22 cellular contexts compared by ENCODE assay signal in genomic region chr10:26939290-26939956, GRCh38.
DNase-seq lines count a peak whose midpoint lies in the region; ATAC-seq and TF ChIP-seq lines count a peak whose summit lies in the region.
"Had no signal": no experiment of that assay in that cellular context is flagged by ENCODE, and none has a peak within 500 bp of the region (broad histone marks: within the 10 kb centered on the region; RNA-seq: fewer than 3 reads in every experiment).

No MANE protein-coding gene starts in this region.

- H3K27me3 Mint-ChIP-seq in H9 (ENCODE audit: low read depth): peaks cover 5% of the 10 kb centered on the region
- peaks cover 6% of the 10 kb centered on the region for H3K27me3 Mint-ChIP-seq in chondrocyte (ENCODE audit: low read depth)
- peaks cover 3 to 4% of the 10 kb centered on the region in 2 donors for H3K27me3 Mint-ChIP-seq in T-cell

- no peak for ATAC-seq in HG03135 (IDR thresholded peaks at IDR 0.05; ENCODE audit: unreplicated experiment)
- ATAC-seq in HG02588 (IDR thresholded peaks at IDR 0.05; ENCODE audit: unreplicated experiment): no peak
- no peak for ATAC-seq in T-cell (replicated peaks in 1 of 4)
- ATAC-seq: SK-N-SH treated with all-trans-retinoic acid at 6 μM for 48 hours had no signal

- H3K27ac Mint-ChIP-seq in H9 (peak overlapping the region in 2 of 3 experiments; percentile 76 to 91; a peak in 4 of 7 replicates), chondrocyte (ENCODE audit: unreplicated experiment) (peak overlapping the region; percentile 15), T-cell (no peak overlapping the region)
- H3K27ac Mint-ChIP-seq: CD4-positive, CD25-positive, alpha-beta regulatory T cell had no signal

- TF ChIP-seq CTCF in H9 (conservative IDR thresholded peaks at IDR 0.05): no peak
- no peak for TF ChIP-seq CTCF in chondrocyte (IDR thresholded peaks at IDR 0.05)
- no peak for TF ChIP-seq CTCF in spleen (IDR thresholded peaks at IDR 0.05 in 8 of 11, conservative IDR thresholded peaks at IDR 0.05 in 3 of 11)
- no peak for TF ChIP-seq CTCF in ascending aorta (IDR thresholded peaks at IDR 0.05)

- H3K27me3 ChIP-seq in H9 (ENCODE audit: insufficient read depth, low read length) (no peaks in the 10 kb centered on the region), spleen (replicated peaks in 1 of 7) (peaks cover 0 to 8% (median 0%) of the 10 kb centered on the region in 7 donors), ascending aorta (no peaks in the 10 kb centered on the region)
- H3K27me3 ChIP-seq: BE2C, Peyer's patch had no signal

- no peaks in the 10 kb centered on the region for H4K20me1 ChIP-seq in H9 (ENCODE audit: control insufficient read depth, insufficient read depth, insufficient read length)

- H3K9me3 ChIP-seq in H9 (ENCODE audit: control insufficient read depth, low read depth, low read length) (no peaks in the 10 kb centered on the region), spleen (no peaks in the 10 kb centered on the region), ascending aorta (no peaks in the 10 kb centered on the region)
- H3K9me3 ChIP-seq: BE2C, Caco-2, Peyer's patch had no signal

- no peaks in the 10 kb centered on the region for H3K79me2 ChIP-seq in H9 (ENCODE audit: insufficient read depth, low read length)

- no peak overlapping the region for H3K14ac ChIP-seq in H9 (ENCODE audit: insufficient read depth, low read length)

- H2AFZ ChIP-seq in H9 (ENCODE audit: low read length): no peak overlapping the region

- no peak for TF ChIP-seq POLR2A in spleen (IDR thresholded peaks at IDR 0.05)

- H2BK120ac ChIP-seq in H9 (ENCODE audit: low read depth, low read length, poor library complexity, severe bottlenecking): no peak overlapping the region

- H3K9me3 Mint-ChIP-seq in H9 (no peaks in the 10 kb centered on the region), chondrocyte (ENCODE audit: low read depth) (no peaks in the 10 kb centered on the region), T-cell (no peaks in the 10 kb centered on the region)

- H2AK5ac ChIP-seq in H9 (ENCODE audit: insufficient read length, low read length): no peak overlapping the region

- H3K4me3 ChIP-seq in spleen (no peak overlapping the region), ascending aorta (no peak overlapping the region)
- H3K4me3 ChIP-seq: Peyer's patch had no signal

- no peak overlapping the region for H3K56ac ChIP-seq in H9 (ENCODE audit: insufficient read length, low read depth, low read length)

- H3K4me3 Mint-ChIP-seq in H9 (no peak overlapping the region; a peak in 1 of 5 replicates), chondrocyte (ENCODE audit: unreplicated experiment) (no peak overlapping the region), T-cell (no peak overlapping the region)
- H3K4me3 Mint-ChIP-seq: CD4-positive, CD25-positive, alpha-beta regulatory T cell had no signal

- H3K4me2 ChIP-seq in H9 (ENCODE audit: insufficient read depth, insufficient read length, low read length): no peak overlapping the region

- H3K23me2 ChIP-seq in H9 (ENCODE audit: insufficient read length, low read depth, low read length, poor library complexity, severe bottlenecking): no peaks in the 10 kb centered on the region

- H4K5ac ChIP-seq in H9 (ENCODE audit: insufficient read length, low read depth, low read length): no peak overlapping the region

- H2BK12ac ChIP-seq in H9 (ENCODE audit: insufficient read length, low read depth, low read length): no peak overlapping the region

- H3K27ac ChIP-seq in H9 (ENCODE audit: insufficient read length, low read depth, low read length) (no peak overlapping the region), spleen (no peak overlapping the region), ascending aorta (no peak overlapping the region)
- H3K27ac ChIP-seq: Peyer's patch had no signal

- H2BK5ac ChIP-seq in H9 (ENCODE audit: insufficient read length, low read length): no peak overlapping the region

- CTCF ChIA-PET in T-cell (lab: Charles Lee): no interaction called here

- DNase-seq in H9 (peak; percentile 40), chondrocyte (ENCODE audit: low spot score) (no peak), myocyte (ENCODE audit: low read depth) (peak; percentile 85), spleen (peak; percentile 78), ascending aorta (ENCODE audit: low spot score in 2 of 2) (no peak), T-cell (no peak)
- DNase-seq: BE2C; Caco-2; CD4-positive, CD25-positive, alpha-beta regulatory T cell; DMS 273 treated with DMSO at 0.1 percent for 48 hours; DMS79 treated with DMSO at 0.1 percent for 48 hours; HCEC 1CT; Kasumi-1; NCI-H1417 treated with DMSO at 0.1 percent for 48 hours; NCI-H187; NCI-H510A treated with DMSO at 0.1 percent for 48 hours; NCI-H748 treated with DMSO at 0.1 percent for 48 hours; NK-92 treated with Interleukin-12 subunit alpha and Interleukin-12 subunit beta, amount 100 ng/mL, for 24 hours; Peyer's patch had no signal

- H3K18ac ChIP-seq in H9 (ENCODE audit: insufficient read length, low read depth, low read length): peak overlapping the region; percentile 9

- no peaks in the 10 kb centered on the region for H3K79me1 ChIP-seq in H9 (ENCODE audit: insufficient read depth, low read depth, low read length, poor library complexity, severe bottlenecking)

- no peak overlapping the region for H4K8ac ChIP-seq in H9 (replicated peaks; ENCODE audit: insufficient read length, low read depth, low read length)

- POLR2A ChIA-PET in T-cell (lab: Charles Lee): no interaction called here

- H3K9ac ChIP-seq in H9 (ENCODE audit: extremely low read depth, insufficient read length, low read length): no peak overlapping the region

- no peak overlapping the region for H3T11ph ChIP-seq in H9 (ENCODE audit: low read length)

- intact Hi-C loops in spleen (cut with DNase I; ENCODE audit: low total_unique reads) (no loop called here), ascending aorta (cut with DNase I) (no loop called here)

- H3K4me1 Mint-ChIP-seq in H9 (peaks cover 14 to 18% of the 10 kb centered on the region in 2 experiments), chondrocyte (ENCODE audit: low read depth) (no peaks in the 10 kb centered on the region), T-cell (peaks cover 0 to under 1% (median under 1%) of the 10 kb centered on the region in 3 donors)

- H3K36me3 ChIP-seq in spleen (no peaks in the 10 kb centered on the region), ascending aorta (no peaks in the 10 kb centered on the region)
- H3K36me3 ChIP-seq: BE2C, Peyer's patch had no signal

- H3K23ac ChIP-seq in H9 (ENCODE audit: insufficient read length, low read depth, low read length): no peak overlapping the region

- H3K36me3 Mint-ChIP-seq in H9 (ENCODE audit: insufficient read depth in 1 of 3, low read depth in 3 of 3) (no peaks in the 10 kb centered on the region), chondrocyte (ENCODE audit: low read depth) (no peaks in the 10 kb centered on the region), T-cell (no peaks in the 10 kb centered on the region)
- H3K36me3 Mint-ChIP-seq: CD4-positive, CD25-positive, alpha-beta regulatory T cell had no signal

- no peak overlapping the region for H3K4ac ChIP-seq in H9 (ENCODE audit: low read depth, low read length)

- H3K4me1 ChIP-seq in H9 (ENCODE audit: insufficient read depth, low read length) (no peaks in the 10 kb centered on the region), spleen (no peaks in the 10 kb centered on the region), ascending aorta (no peaks in the 10 kb centered on the region)
- H3K4me1 ChIP-seq: BE2C, Caco-2, Peyer's patch had no signal

- no peak overlapping the region for H4K91ac ChIP-seq in H9 (ENCODE audit: insufficient read length, low read depth, low read length)

- no CpG with 5 or more reads among the region's 22 CpGs for WGBS in H9 (ENCODE audit: extremely low coverage, insufficient read length, low lambda C conversion rate)
- WGBS in spleen, 5 donors: 88 to 94% (median 91%) methylated on average over 18 to 22 of the region's 22 CpGs

- H2BK20ac ChIP-seq in H9 (ENCODE audit: low read depth, low read length, poor library complexity, severe bottlenecking): no peak overlapping the region

- H2BK15ac ChIP-seq in H9 (ENCODE audit: low read depth, low read length): no peak overlapping the region

Comparison
In these comparisons a context has a peak if more than half of its experiments do, and no peak if none do; other contexts are left out.
1. DNase-seq: peak in H9 (single experiment), myocyte (single experiment) and spleen (single experiment); none in chondrocyte (single experiment), ascending aorta (0 of 2) and T-cell (0 of 34).
2. H3K27ac Mint-ChIP-seq: peak in H9 (2 of 3) and chondrocyte (single experiment); none in T-cell (0 of 2).